15 cellular contexts compared by ENCODE assay signal in the genomic region with DNA sequence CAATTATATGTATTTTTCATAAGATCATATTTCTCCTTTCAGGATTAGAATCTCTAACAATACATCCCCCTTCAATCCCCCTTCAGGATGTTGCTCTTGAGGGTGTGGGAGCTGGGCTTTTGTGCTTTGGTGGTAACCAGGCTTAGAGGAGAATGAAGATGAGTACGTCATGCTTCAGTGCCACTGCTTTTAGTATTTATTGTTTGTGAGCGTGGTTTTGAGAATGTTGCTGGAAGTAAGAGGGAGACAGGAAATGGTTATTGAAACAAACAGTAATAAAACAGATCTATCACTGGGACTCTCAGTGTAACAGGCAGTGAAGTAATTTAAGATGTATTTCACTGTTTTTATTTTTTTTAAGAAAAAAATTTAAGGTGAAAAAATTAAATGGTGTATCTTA. TPM values are rescaled to one million over a fixed set of nuclear protein-coding genes. Genes with fewer than 3 reads are reported as not detected.
A peak's percentile ranks its signal among the peaks of the same experiment; 100 is the strongest.
DNase-seq lines count a peak whose midpoint lies in the region; ATAC-seq and TF ChIP-seq lines count a peak whose summit lies in the region.
"Had no signal": no experiment of that assay in that cellular context is flagged by ENCODE, and none has a peak within 500 bp of the region (broad histone marks: within the 10 kb centered on the region; RNA-seq: fewer than 3 reads in every experiment).

No MANE protein-coding gene starts in this region.

- no peaks in the 10 kb centered on the region for H3K9me3 ChIP-seq in IMR-90 (ENCODE audit: control insufficient read depth, insufficient read depth, low read length)
- no peaks in the 10 kb centered on the region for H3K9me3 ChIP-seq in osteoblast (ENCODE audit: low read depth, low read length)
- H3K9me3 ChIP-seq: heart left ventricle, lower lobe of right lung, ovary had no signal

- in situ Hi-C loops in IMR-90 (cut with MboI; ENCODE audit: low sequenced_read_pairs) (no loop called here), brain microvascular endothelial cell (cut with HindIII; ENCODE audit: low pct_ligation_motif_present, low sequenced_read_pairs) (no loop called here)

- H4K20me1 ChIP-seq in IMR-90 (ENCODE audit: insufficient read depth, low read length): no peaks in the 10 kb centered on the region
- H4K20me1 ChIP-seq in osteoblast (ENCODE audit: insufficient read depth, low read length): no peaks in the 10 kb centered on the region

- H4K91ac ChIP-seq in IMR-90 (ENCODE audit: insufficient read depth, low read depth, low read length): no peak overlapping the region

- H3K4ac ChIP-seq in IMR-90 (ENCODE audit: low read depth, low read length): peak overlapping the region; percentile 39

- H3K4me3 ChIP-seq in IMR-90 (ENCODE audit: insufficient read depth, low read depth, low read length) (no peak overlapping the region), brain microvascular endothelial cell (ENCODE audit: low read depth, low read length) (no peak overlapping the region), osteoblast (ENCODE audit: insufficient read depth, low read length) (no peak overlapping the region)
- H3K4me3 ChIP-seq: heart left ventricle, lower lobe of right lung, ovary had no signal

- H3K4me1 ChIP-seq in IMR-90 (ENCODE audit: control insufficient read depth, insufficient read depth, low read length) (peaks cover 14% of the 10 kb centered on the region), osteoblast (ENCODE audit: insufficient read depth, low read length) (peaks cover 55% of the 10 kb centered on the region)
- H3K4me1 ChIP-seq: lower lobe of right lung had no signal

- intact Hi-C loops in IMR-90 (cut with micrococcal nuclease): no loop called here

- peaks cover 6% of the 10 kb centered on the region for H3K9me1 ChIP-seq in IMR-90 (ENCODE audit: insufficient read depth, low read length)

- H2AK5ac ChIP-seq in IMR-90 (ENCODE audit: low read depth, low read length): peak overlapping the region; percentile 33; the same call in 1 of the 2 replicates

- no peak overlapping the region for H3K9ac ChIP-seq in IMR-90 (ENCODE audit: low read depth, low read length)

- H3K27ac ChIP-seq in IMR-90 (ENCODE audit: insufficient read depth, low read length) (peak overlapping the region; percentile 66; the same call in 1 of the 2 replicates), brain microvascular endothelial cell (peak overlapping the region; percentile 83), osteoblast (ENCODE audit: low read depth, low read length) (peak overlapping the region; percentile 91)
- H3K27ac ChIP-seq: lower lobe of right lung, ovary had no signal

- ATAC-seq in IMR-90 (ENCODE audit: low read depth): peak; percentile 13; the same call in 1 of the 2 replicates
- ATAC-seq: activated T-cell treated with anti-CD3 and anti-CD28 coated beads, Interleukin-2, amount 50 U/mL, for 72 hours; lower lobe of right lung had no signal

- peak overlapping the region; percentile 35 to 48; a peak in 3 of 4 replicates for H4K8ac ChIP-seq in IMR-90 (ENCODE audit: low read depth in 2 of 2, low read length in 2 of 2)

- no peak overlapping the region for H2BK15ac ChIP-seq in IMR-90 (ENCODE audit: low read depth, low read length)

- no peak for TF ChIP-seq POLR2A in IMR-90 (IDR thresholded peaks at IDR 0.05; ENCODE audit: low read depth, low read length)

- H3K79me1 ChIP-seq in IMR-90 (ENCODE audit: low read depth in 1 of 2, low read length in 2 of 2): peaks cover 23 to 56% of the 10 kb centered on the region in 2 experiments

- peak overlapping the region; percentile 13; the same call in 1 of the 2 replicates for H3K56ac ChIP-seq in IMR-90 (ENCODE audit: extremely low read depth, insufficient read depth, low read length)

- peak overlapping the region; percentile 70 for H2BK20ac ChIP-seq in IMR-90 (ENCODE audit: low read depth, low read length)

- WGBS in IMR-90 (ENCODE audit: extremely low coverage in 2 of 2, insufficient read length in 1 of 2), 2 experiments: 40% methylated on average over 1 of the region's 2 CpGs; no CpG with 5 or more reads in 1 of the 2 experiments

- H3K23ac ChIP-seq in IMR-90 (ENCODE audit: low read depth, low read length): peak overlapping the region; percentile 13; the same call in 1 of the 2 replicates

- peak overlapping the region; percentile 35; the same call in 1 of the 2 replicates for H3K14ac ChIP-seq in IMR-90 (replicated peaks; ENCODE audit: low read depth, low read length)

- DNase-seq in GM04503 (ENCODE audit: low read depth) (peak; percentile 42), IMR-90 (peak; percentile 56), brain microvascular endothelial cell (no peak), osteoblast (ENCODE audit: insufficient read length, low spot score, missing footprints) (no peak), NCI-H1092 treated with DMSO at 0.1 percent for 48 hours (lab: John Stamatoyannopoulos, UW) (no peak), DMS79 treated with DMSO at 0.1 percent for 48 hours (lab: John Stamatoyannopoulos, UW) (no peak)
- DNase-seq in activated T-cell treated with anti-CD3 and anti-CD28 coated beads, Interleukin-2, amount 50 U/mL, for 1 hour: no peak
- DNase-seq in activated CD4-positive, alpha-beta T cell treated with anti-CD3 and anti-CD28 coated beads for 4 hours: no peak
- DNase-seq: activated CD4-positive, alpha-beta T cell treated with anti-CD3 and anti-CD28 coated beads, Interleukin-2, amount 10 ng/mL, durations not matched to agents 24 days and 14 days; activated T-cell treated with anti-CD3 and anti-CD28 coated beads, Interleukin-2, amount 50 U/mL, for 72 hours; effector memory CD4-positive, alpha-beta T cell; heart left ventricle; lower lobe of right lung; NCI-H1694 treated with DMSO at 0.1 percent for 48 hours; ovary had no signal

- H3K4me2 ChIP-seq in IMR-90 (ENCODE audit: low read depth, low read length) (peak overlapping the region; percentile 20; the same call in 1 of the 2 replicates), osteoblast (ENCODE audit: insufficient read depth, low read length) (peak overlapping the region; percentile 77)

- no peak overlapping the region for H2AFZ ChIP-seq in IMR-90 (replicated peaks; ENCODE audit: low read length, poor library complexity)
- H2AFZ ChIP-seq in osteoblast (ENCODE audit: low read length): no peak overlapping the region

- no TSS peak for BruUV-seq in IMR-90 (replicated peaks; lab: Mats Ljungman, UMichigan)

- no peak for TF ChIP-seq RAD21 in IMR-90 (IDR thresholded peaks at IDR 0.05; ENCODE audit: low read length)

- no peaks in the 10 kb centered on the region for H3K27me3 ChIP-seq in IMR-90 (ENCODE audit: control insufficient read depth, insufficient read depth, low read length)
- no peaks in the 10 kb centered on the region for H3K27me3 ChIP-seq in brain microvascular endothelial cell (replicated peaks)
- no peaks in the 10 kb centered on the region for H3K27me3 ChIP-seq in osteoblast (ENCODE audit: insufficient read depth, low read length)
- H3K27me3 ChIP-seq: heart left ventricle, ovary had no signal

- no peaks in the 10 kb centered on the region; the same call in 1 of the 2 replicates for H3K36me3 ChIP-seq in IMR-90 (ENCODE audit: control insufficient read depth, insufficient read depth, low read length)
- H3K36me3 ChIP-seq in brain microvascular endothelial cell (replicated peaks): no peaks in the 10 kb centered on the region
- peaks cover 4% of the 10 kb centered on the region for H3K36me3 ChIP-seq in osteoblast (ENCODE audit: insufficient read depth, low read length)
- H3K36me3 ChIP-seq: heart left ventricle, lower lobe of right lung, ovary had no signal

- peak overlapping the region; percentile 49; the same call in 1 of the 2 replicates for H4K5ac ChIP-seq in IMR-90 (ENCODE audit: low read depth, low read length)

- POLR2A ChIA-PET in IMR-90 (lab: Charles Lee; ENCODE audit: unreplicated experiment): interaction anchor here (0.6 kb wide), 1 partner anchor 80 kb away, joined by 3 read pairs; no protein-coding TSS in a partner anchor

- CTCF ChIA-PET in IMR-90 (lab: Yijun Ruan, JAX): interaction anchor here (0.6 to 0.7 kb wide), 2 partner anchors 211 to 235 kb away, joined by 3 read pairs; no protein-coding TSS in a partner anchor

- H2AK9ac ChIP-seq in IMR-90 (replicated peaks; ENCODE audit: low read depth, low read length, poor library complexity): no peak overlapping the region

- peaks cover 68% of the 10 kb centered on the region for H3K79me2 ChIP-seq in osteoblast (ENCODE audit: insufficient read depth, low read length)

- H3K18ac ChIP-seq in IMR-90 (ENCODE audit: low read depth, low read length): peak overlapping the region; percentile 74

- peak overlapping the region; percentile 56 for H2BK120ac ChIP-seq in IMR-90 (ENCODE audit: low read depth, low read length)

- dilution Hi-C loops in IMR-90 (cut with HindIII; ENCODE audit: low sequenced_read_pairs, unreplicated experiment): no loop called here

- TF ChIP-seq CTCF in IMR-90 (conservative IDR thresholded peaks at IDR 0.05; ENCODE audit: low read depth, low read length): no peak
- no peak for TF ChIP-seq CTCF in brain microvascular endothelial cell (IDR thresholded peaks at IDR 0.05; ENCODE audit: low read depth, low read length, missing control alignments)
- TF ChIP-seq CTCF in osteoblast (IDR thresholded peaks at IDR 0.05; ENCODE audit: extremely low read depth, low read depth, low read length): no peak

- peak overlapping the region; percentile 31 for H2BK5ac ChIP-seq in IMR-90 (ENCODE audit: low read depth, low read length, poor library complexity, severe bottlenecking)

TF ChIP-seq in IMR-90, 13 proteins besides CTCF, POLR2A, EP300 and RAD21:
- TF ChIP-seq MXI1 (IDR thresholded peaks at IDR 0.05; ENCODE audit: borderline replicate concordance, low read depth, low read length): no peak

RNA-seq across cellular contexts. Expression of gene GBE1, which starts 35.3 kb away (rescaled TPM):
- 90.3 and 122 TPM in 2 replicates for total RNA-seq in IMR-90 (2012; rRNA removed)
- polyA plus RNA-seq in IMR-90 (2012; rRNA removed): 26.5 and 36.7 TPM in 2 replicates
- polyA plus RNA-seq in IMR-90 (2012; cell fraction: cytosol; rRNA removed): 5.6 and 6.6 TPM in 2 replicates
- 2.0 and 25.1 TPM in 2 replicates for polyA plus RNA-seq in IMR-90 (2012; cell fraction: nucleus; rRNA removed; ENCODE audit: low replicate concordance)
- total RNA-seq in osteoblast: 148 and 184 TPM in 2 replicates

Comparison
In these comparisons a context has a peak if more than half of its experiments do, and no peak if none do; other contexts are left out.
1. DNase-seq: peak in GM04503 (single experiment) and IMR-90 (single experiment); none in brain microvascular endothelial cell (single experiment), osteoblast (single experiment), activated T-cell treated with anti-CD3 and anti-CD28 coated beads, Interleukin-2, amount 50 U/mL, for 1 hour (single experiment), activated CD4-positive, alpha-beta T cell treated with anti-CD3 and anti-CD28 coated beads for 4 hours (0 of 2), NCI-H1092 treated with DMSO at 0.1 percent for 48 hours (single experiment) and DMS79 treated with DMSO at 0.1 percent for 48 hours (single experiment).
2. Peak in every context shown above with its lines, with median percentiles within 50 percentile points of each other: H3K27ac ChIP-seq.